In genomic region chr3:46461971-46462910, GRCh38 we compare ENCODE assay signal across 13 cellular contexts. TPM values are rescaled to one million over a fixed set of nuclear protein-coding genes. Genes with fewer than 3 reads are reported as not detected.
DNase-seq lines count a peak whose midpoint lies in the region; ATAC-seq lines count a peak whose summit lies in the region.
"Had no signal": no experiment of that assay in that cellular context is flagged by ENCODE, and none has a peak within 500 bp of the region (broad histone marks: within the 10 kb centered on the region; RNA-seq: fewer than 3 reads in every experiment).

No MANE protein-coding gene starts in this region.

- DNase-seq in Daoy (ENCODE audit: low read depth) (peak; percentile 39), NOMO-1 (lab: John Stamatoyannopoulos, UW; ENCODE audit: unreplicated experiment in 2 of 2) (peak; percentile 40 to 76), ecto neural progenitor cell (ENCODE audit: low spot score) (peak; percentile 42), mesenteric fat pad (ENCODE audit: low spot score) (peak; percentile 3), globus pallidus (ENCODE audit: low spot score) (no peak)
- DNase-seq in activated CD4-positive, CD25-positive, alpha-beta regulatory T cell treated with anti-CD3 and anti-CD28 coated beads, Interleukin-2, amount 50 U/mL, for 72 hours, result no peak
- DNase-seq: activated naive CD8-positive, alpha-beta T cell treated with anti-CD3 and anti-CD28 coated beads, Interleukin-2, amount 10 ng/mL, durations not matched to agents 7 days and 5 days; NCI-H1105; OCI-M1; stimulated activated CD8-positive, alpha-beta memory T cell treated with anti-CD3 and anti-CD28 coated beads, Interleukin-4, amount 100 ng/mL, for 48 hours had no signal

- ATAC-seq in HG02588 (IDR thresholded peaks at IDR 0.05; ENCODE audit: unreplicated experiment), result no peak
- ATAC-seq in GM19395 (IDR thresholded peaks at IDR 0.05; ENCODE audit: unreplicated experiment), result no peak
- ATAC-seq: activated CD4-positive, CD25-positive, alpha-beta regulatory T cell treated with anti-CD3 and anti-CD28 coated beads, Interleukin-2, amount 50 U/mL, for 24 hours had no signal

RNA-seq across cellular contexts. Expression of gene LTF, which starts 2.5 kb away (rescaled TPM):
- not detected in 2 replicates for total RNA-seq in Daoy (2014; rRNA removed; shearing (Covaris generic))
- 4.3 TPM for total RNA-seq in mesenteric fat pad
- total RNA-seq: activated naive CD8-positive, alpha-beta T cell treated with anti-CD3 and anti-CD28 coated beads, Interleukin-2, amount 10 ng/mL, durations not matched to agents 7 days and 5 days had no signal

RNA-seq across cellular contexts. Expression of gene RTP3, which starts 35.5 kb away (rescaled TPM):
- not detected in 2 replicates for total RNA-seq in Daoy (2014; rRNA removed; shearing (Covaris generic))
- not detected for total RNA-seq in mesenteric fat pad
- total RNA-seq: activated naive CD8-positive, alpha-beta T cell treated with anti-CD3 and anti-CD28 coated beads, Interleukin-2, amount 10 ng/mL, durations not matched to agents 7 days and 5 days had no signal

RNA-seq across cellular contexts. Expression of gene CCRL2, which starts 55.2 kb away (rescaled TPM):
- total RNA-seq in Daoy (2014; rRNA removed; shearing (Covaris generic)), result 0.29 TPM in 1 of 2 replicates, not detected in the other
- total RNA-seq in mesenteric fat pad, result 8.8 TPM

Comparison
In these comparisons a context has a peak if more than half of its experiments do, and no peak if none do; other contexts are left out.
1. DNase-seq: peak in Daoy (single experiment), NOMO-1 (2 of 2), ecto neural progenitor cell (single experiment) and mesenteric fat pad (single experiment); none in globus pallidus (single experiment) and activated CD4-positive, CD25-positive, alpha-beta regulatory T cell treated with anti-CD3 and anti-CD28 coated beads, Interleukin-2, amount 50 U/mL, for 72 hours (single experiment).